Comparison of ENCODE assay signal across 11 cellular contexts in genomic region chr6:142395266-142395665, GRCh38.
A peak's percentile ranks its signal among the peaks of the same experiment; 100 is the strongest.
DNase-seq lines count a peak whose midpoint lies in the region; ATAC-seq and TF ChIP-seq lines count a peak whose summit lies in the region.
"Had no signal": no experiment of that assay in that cellular context is flagged by ENCODE, and none has a peak within 500 bp of the region (broad histone marks: within the 10 kb centered on the region; RNA-seq: fewer than 3 reads in every experiment).

No MANE protein-coding gene starts in this region.

- H3K27me3 ChIP-seq in Loucy (ENCODE audit: insufficient read depth, low read length, poor library complexity, severe bottlenecking): no peaks in the 10 kb centered on the region
- H3K27me3 ChIP-seq in right atrium auricular region: no peaks in the 10 kb centered on the region

- DNase-seq in effector memory CD8-positive, alpha-beta T cell: no peak
- DNase-seq in right atrium auricular region (ENCODE audit: low spot score): no peak
- no peak for DNase-seq in NCI-H82 treated with DMSO at 0.1 percent for 48 hours (lab: John Stamatoyannopoulos, UW; ENCODE audit: unreplicated experiment)
- DNase-seq in H4 (ENCODE audit: low spot score): no peak
- DNase-seq: activated B cell treated with CpG ODN at 0.5 μM for 24 hours, nucleus accumbens had no signal

- H3K9ac ChIP-seq in Loucy (ENCODE audit: low read depth, low read length, poor library complexity, severe bottlenecking): no peak overlapping the region

- H3K36me3 Mint-ChIP-seq in effector memory CD8-positive, alpha-beta T cell (ENCODE audit: insufficient read depth): no peaks in the 10 kb centered on the region
- H3K36me3 Mint-ChIP-seq: CD14-positive monocyte had no signal

- H3K27ac ChIP-seq in right atrium auricular region: no peak overlapping the region

- no peaks in the 10 kb centered on the region for H3K36me3 ChIP-seq in Loucy (ENCODE audit: insufficient read depth, low read length)
- no peaks in the 10 kb centered on the region for H3K36me3 ChIP-seq in right atrium auricular region

- H3F3A ChIP-seq in Loucy (ENCODE audit: low read depth): 0 out of 2 replicates have a peak, but pooled peaks cover 4% of the 10 kb centered on the region

- TF ChIP-seq CTCF in Loucy (conservative IDR thresholded peaks at IDR 0.05; ENCODE audit: low read length) (no peak), right atrium auricular region (IDR thresholded peaks at IDR 0.05) (no peak)

- H3K4me3 Mint-ChIP-seq in effector memory CD8-positive, alpha-beta T cell: peak overlapping the region in 1 of 2 donors; percentile 21
- H3K4me3 Mint-ChIP-seq: activated B cell treated with CpG ODN at 0.5 μM for 24 hours, CD14-positive monocyte had no signal

- no peaks in the 10 kb centered on the region for H3K9me3 Mint-ChIP-seq in effector memory CD8-positive, alpha-beta T cell
- H3K9me3 Mint-ChIP-seq: activated B cell treated with CpG ODN at 0.5 μM for 24 hours; activated T-helper 2 cell treated with anti-CD3 and anti-CD28 coated beads, Interferon-gamma antibody, Interleukin-2, Interleukin-4, amounts not matched to agents 10 μg/mL and 5 μg/mL and 100 μg/mL, durations not matched to agents 14 hours and 24 hours and 36 hours; CD14-positive monocyte had no signal

- H2AFZ ChIP-seq in Loucy (ENCODE audit: low read length): no peak overlapping the region

- no peaks in the 10 kb centered on the region for H3K79me2 ChIP-seq in Loucy (ENCODE audit: insufficient read depth, low read length)

- H3K9me3 ChIP-seq in Loucy (ENCODE audit: insufficient read depth, low read depth, low read length) (no peaks in the 10 kb centered on the region), right atrium auricular region (no peaks in the 10 kb centered on the region)

- H3K4me3 ChIP-seq in Loucy (ENCODE audit: low read length, poor library complexity, severe bottlenecking) (peak overlapping the region; percentile 49), right atrium auricular region (no peak overlapping the region)

- no peaks in the 10 kb centered on the region for H4K20me1 ChIP-seq in Loucy (ENCODE audit: insufficient read depth, low read length, poor library complexity, severe bottlenecking)

- peaks cover 32% of the 10 kb centered on the region for H3K4me1 ChIP-seq in Loucy (ENCODE audit: insufficient read depth, low read length, poor library complexity, severe bottlenecking)
- H3K4me1 ChIP-seq in right atrium auricular region: no peaks in the 10 kb centered on the region

- H3K4me1 Mint-ChIP-seq in effector memory CD8-positive, alpha-beta T cell (ENCODE audit: low read depth in 2 of 2): peaks cover 8 to 13% of the 10 kb centered on the region in 2 donors
- H3K4me1 Mint-ChIP-seq: CD14-positive monocyte had no signal

- ATAC-seq in GM18508 (IDR thresholded peaks at IDR 0.05; ENCODE audit: insufficient read depth, unreplicated experiment) (peak; percentile 9), GM21526 (IDR thresholded peaks at IDR 0.05; ENCODE audit: low FRiP score, unreplicated experiment) (peak; percentile 18)
- ATAC-seq in effector memory CD8-positive, alpha-beta T cell (replicated peaks): peak; percentile 12

- no peaks in the 10 kb centered on the region for H3K9me2 ChIP-seq in Loucy (replicated peaks; ENCODE audit: low read depth, low read length)

- peak overlapping the region; percentile 69 for H3K4me2 ChIP-seq in Loucy (ENCODE audit: low read depth, low read length, poor library complexity, severe bottlenecking)

- peak overlapping the region; percentile 55 to 87 for H3K27ac Mint-ChIP-seq in effector memory CD8-positive, alpha-beta T cell
- H3K27ac Mint-ChIP-seq: activated B cell treated with CpG ODN at 0.5 μM for 24 hours; activated T-helper 2 cell treated with anti-CD3 and anti-CD28 coated beads, Interferon-gamma antibody, Interleukin-2, Interleukin-4, amounts not matched to agents 10 μg/mL and 5 μg/mL and 100 μg/mL, durations not matched to agents 14 hours and 24 hours and 36 hours; CD14-positive monocyte had no signal

- H3K27me3 Mint-ChIP-seq in effector memory CD8-positive, alpha-beta T cell: peaks cover 6 to 7% of the 10 kb centered on the region in 2 donors
- H3K27me3 Mint-ChIP-seq: activated B cell treated with CpG ODN at 0.5 μM for 24 hours had no signal
